ENCODE assay signal across 1 cellular context in the genomic region with DNA sequence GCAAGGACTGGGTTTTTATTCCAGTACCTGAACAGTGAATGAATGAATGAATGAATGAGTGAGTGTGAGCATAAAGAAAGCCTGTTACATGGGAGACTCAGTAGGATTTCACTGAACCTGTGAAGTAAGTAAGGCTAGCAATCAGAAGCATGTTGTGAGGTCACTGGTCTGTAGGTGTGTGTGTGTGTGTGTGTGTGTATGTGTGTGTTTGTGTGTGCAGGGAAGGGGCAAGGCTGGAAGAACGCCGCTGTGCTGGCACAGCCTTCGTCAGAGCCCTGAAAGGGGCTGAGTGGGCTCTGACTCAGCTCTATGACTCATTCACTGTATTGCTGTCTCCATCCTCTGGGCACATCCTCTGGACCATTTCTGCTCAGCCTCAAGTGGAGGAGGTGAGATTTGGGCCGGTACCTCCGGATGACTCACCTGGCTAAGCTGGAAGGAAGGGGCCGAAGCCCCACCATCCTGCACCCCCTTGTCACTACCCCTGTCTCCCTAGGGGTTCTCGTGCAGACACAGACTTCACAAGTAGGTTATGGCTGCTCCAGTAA.
TF ChIP-seq lines count a peak whose summit lies in the region.

No MANE protein-coding gene starts in this region.

TF ChIP-seq in HEK293, 187 proteins besides CTCF, POLR2A, EP300 and RAD21 (continued from another document and continues in another):
- TF ChIP-seq ZNF2 (tag by site-specific recombination; IDR thresholded peaks at IDR 0.05) (peak; percentile 71), EGR2 (tag by site-specific recombination; IDR thresholded peaks at IDR 0.05; ENCODE audit: low read depth) (peak; percentile 70; the same call in 1 of the 2 replicates), ZNF600 (tag by site-specific recombination; IDR thresholded peaks at IDR 0.05) (peak; percentile 100), ZFP69B (tag by site-specific recombination; IDR thresholded peaks at IDR 0.05) (peak; percentile 87), ZSCAN16 (tag by site-specific recombination; IDR thresholded peaks at IDR 0.05) (no peak), MYNN (tag by site-specific recombination; IDR thresholded peaks at IDR 0.05; ENCODE audit: borderline replicate concordance) (no peak; the same call in 1 of the 2 replicates), PRDM1 (tag by site-specific recombination; IDR thresholded peaks at IDR 0.05) (peak; percentile 85), ZNF768 (tag by site-specific recombination; IDR thresholded peaks at IDR 0.05) (no peak), ZNF214 (tag by site-specific recombination; IDR thresholded peaks at IDR 0.05; ENCODE audit: borderline replicate concordance) (no peak), OSR2 (tag by site-specific recombination; IDR thresholded peaks at IDR 0.05) (no peak), ZNF292 (tag by site-specific recombination; IDR thresholded peaks at IDR 0.05; ENCODE audit: borderline replicate concordance, low read depth) (no peak), ZNF76 (tag by site-specific recombination; IDR thresholded peaks at IDR 0.05; ENCODE audit: borderline replicate concordance, low read depth) (no peak), ZBTB21 (tag by site-specific recombination; IDR thresholded peaks at IDR 0.05) (peak; percentile 99), ZNF433 (tag by site-specific recombination; IDR thresholded peaks at IDR 0.05; ENCODE audit: low read depth) (no peak), ZNF621 (tag by site-specific recombination; IDR thresholded peaks at IDR 0.05) (peak; percentile 95), ZNF416 (tag by site-specific recombination; IDR thresholded peaks at IDR 0.05) (peak; percentile 68; the same call in 1 of the 2 replicates), ZNF843 (tag by site-specific recombination; IDR thresholded peaks at IDR 0.05) (peak; percentile 59; the same call in 1 of the 2 replicates), ZBTB8A (tag by site-specific recombination; IDR thresholded peaks at IDR 0.05) (peak; percentile 94), ZNF558 (tag by site-specific recombination; IDR thresholded peaks at IDR 0.05) (peak; percentile 74; the same call in 1 of the 2 replicates), ZNF248 (tag by site-specific recombination; IDR thresholded peaks at IDR 0.05) (0 out of 2 replicates have a peak, but pooled peaks have one; percentile 37), ZNF521 (tag by site-specific recombination; IDR thresholded peaks at IDR 0.05) (no peak), OVOL3 (tag by site-specific recombination; IDR thresholded peaks at IDR 0.05) (no peak), GLIS2 (tag by site-specific recombination; IDR thresholded peaks at IDR 0.05) (no peak; the same call in 1 of the 2 replicates), ZNF404 (tag by site-specific recombination; IDR thresholded peaks at IDR 0.05) (no peak), KLF8 (tag by site-specific recombination; IDR thresholded peaks at IDR 0.05) (peak; percentile 82), ZNF670 (tag by site-specific recombination; IDR thresholded peaks at IDR 0.05; ENCODE audit: low read depth) (no peak), KLF16 (tag by site-specific recombination; IDR thresholded peaks at IDR 0.05) (peak; percentile 73; the same call in 1 of the 2 replicates), ZNF112 (tag by site-specific recombination; IDR thresholded peaks at IDR 0.05) (no peak), ZNF664 (tag by site-specific recombination; IDR thresholded peaks at IDR 0.05) (peak; percentile 96), SP2 (tag by site-specific recombination; IDR thresholded peaks at IDR 0.05) (peak; percentile 20; the same call in 1 of the 2 replicates), KLF10 (tag by site-specific recombination; IDR thresholded peaks at IDR 0.05) (no peak)
- TF ChIP-seq, protein P1, sequence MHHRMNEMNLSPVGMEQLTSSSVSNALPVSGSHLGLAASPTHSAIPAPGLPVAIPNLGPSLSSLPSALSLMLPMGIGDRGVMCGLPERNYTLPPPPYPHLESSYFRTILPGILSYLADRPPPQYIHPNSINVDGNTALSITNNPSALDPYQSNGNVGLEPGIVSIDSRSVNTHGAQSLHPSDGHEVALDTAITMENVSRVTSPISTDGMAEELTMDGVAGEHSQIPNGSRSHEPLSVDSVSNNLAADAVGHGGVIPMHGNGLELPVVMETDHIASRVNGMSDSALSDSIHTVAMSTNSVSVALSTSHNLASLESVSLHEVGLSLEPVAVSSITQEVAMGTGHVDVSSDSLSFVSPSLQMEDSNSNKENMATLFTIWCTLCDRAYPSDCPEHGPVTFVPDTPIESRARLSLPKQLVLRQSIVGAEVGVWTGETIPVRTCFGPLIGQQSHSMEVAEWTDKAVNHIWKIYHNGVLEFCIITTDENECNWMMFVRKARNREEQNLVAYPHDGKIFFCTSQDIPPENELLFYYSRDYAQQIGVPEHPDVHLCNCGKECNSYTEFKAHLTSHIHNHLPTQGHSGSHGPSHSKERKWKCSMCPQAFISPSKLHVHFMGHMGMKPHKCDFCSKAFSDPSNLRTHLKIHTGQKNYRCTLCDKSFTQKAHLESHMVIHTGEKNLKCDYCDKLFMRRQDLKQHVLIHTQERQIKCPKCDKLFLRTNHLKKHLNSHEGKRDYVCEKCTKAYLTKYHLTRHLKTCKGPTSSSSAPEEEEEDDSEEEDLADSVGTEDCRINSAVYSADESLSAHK (tag by site-specific recombination; IDR thresholded peaks at IDR 0.05) = no peak
- TF ChIP-seq, protein P2, sequence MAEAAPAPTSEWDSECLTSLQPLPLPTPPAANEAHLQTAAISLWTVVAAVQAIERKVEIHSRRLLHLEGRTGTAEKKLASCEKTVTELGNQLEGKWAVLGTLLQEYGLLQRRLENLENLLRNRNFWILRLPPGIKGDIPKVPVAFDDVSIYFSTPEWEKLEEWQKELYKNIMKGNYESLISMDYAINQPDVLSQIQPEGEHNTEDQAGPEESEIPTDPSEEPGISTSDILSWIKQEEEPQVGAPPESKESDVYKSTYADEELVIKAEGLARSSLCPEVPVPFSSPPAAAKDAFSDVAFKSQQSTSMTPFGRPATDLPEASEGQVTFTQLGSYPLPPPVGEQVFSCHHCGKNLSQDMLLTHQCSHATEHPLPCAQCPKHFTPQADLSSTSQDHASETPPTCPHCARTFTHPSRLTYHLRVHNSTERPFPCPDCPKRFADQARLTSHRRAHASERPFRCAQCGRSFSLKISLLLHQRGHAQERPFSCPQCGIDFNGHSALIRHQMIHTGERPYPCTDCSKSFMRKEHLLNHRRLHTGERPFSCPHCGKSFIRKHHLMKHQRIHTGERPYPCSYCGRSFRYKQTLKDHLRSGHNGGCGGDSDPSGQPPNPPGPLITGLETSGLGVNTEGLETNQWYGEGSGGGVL (tag by site-specific recombination; IDR thresholded peaks at IDR 0.05) = peak; percentile 91
- TF ChIP-seq, protein P3, sequence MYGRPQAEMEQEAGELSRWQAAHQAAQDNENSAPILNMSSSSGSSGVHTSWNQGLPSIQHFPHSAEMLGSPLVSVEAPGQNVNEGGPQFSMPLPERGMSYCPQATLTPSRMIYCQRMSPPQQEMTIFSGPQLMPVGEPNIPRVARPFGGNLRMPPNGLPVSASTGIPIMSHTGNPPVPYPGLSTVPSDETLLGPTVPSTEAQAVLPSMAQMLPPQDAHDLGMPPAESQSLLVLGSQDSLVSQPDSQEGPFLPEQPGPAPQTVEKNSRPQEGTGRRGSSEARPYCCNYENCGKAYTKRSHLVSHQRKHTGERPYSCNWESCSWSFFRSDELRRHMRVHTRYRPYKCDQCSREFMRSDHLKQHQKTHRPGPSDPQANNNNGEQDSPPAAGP (tag by site-specific recombination; IDR thresholded peaks at IDR 0.05) = peak; percentile 96
- TF ChIP-seq, protein P4, sequence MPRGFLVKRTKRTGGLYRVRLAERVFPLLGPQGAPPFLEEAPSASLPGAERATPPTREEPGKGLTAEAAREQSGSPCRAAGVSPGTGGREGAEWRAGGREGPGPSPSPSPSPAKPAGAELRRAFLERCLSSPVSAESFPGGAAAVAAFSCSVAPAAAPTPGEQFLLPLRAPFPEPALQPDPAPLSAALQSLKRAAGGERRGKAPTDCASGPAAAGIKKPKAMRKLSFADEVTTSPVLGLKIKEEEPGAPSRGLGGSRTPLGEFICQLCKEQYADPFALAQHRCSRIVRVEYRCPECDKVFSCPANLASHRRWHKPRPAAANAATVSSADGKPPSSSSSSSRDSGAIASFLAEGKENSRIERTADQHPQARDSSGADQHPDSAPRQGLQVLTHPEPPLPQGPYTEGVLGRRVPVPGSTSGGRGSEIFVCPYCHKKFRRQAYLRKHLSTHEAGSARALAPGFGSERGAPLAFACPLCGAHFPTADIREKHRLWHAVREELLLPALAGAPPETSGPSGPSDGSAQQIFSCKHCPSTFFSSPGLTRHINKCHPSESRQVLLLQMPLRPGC (tag by site-specific recombination; IDR thresholded peaks at IDR 0.05) = peak; percentile 91
- TF ChIP-seq, protein P5, sequence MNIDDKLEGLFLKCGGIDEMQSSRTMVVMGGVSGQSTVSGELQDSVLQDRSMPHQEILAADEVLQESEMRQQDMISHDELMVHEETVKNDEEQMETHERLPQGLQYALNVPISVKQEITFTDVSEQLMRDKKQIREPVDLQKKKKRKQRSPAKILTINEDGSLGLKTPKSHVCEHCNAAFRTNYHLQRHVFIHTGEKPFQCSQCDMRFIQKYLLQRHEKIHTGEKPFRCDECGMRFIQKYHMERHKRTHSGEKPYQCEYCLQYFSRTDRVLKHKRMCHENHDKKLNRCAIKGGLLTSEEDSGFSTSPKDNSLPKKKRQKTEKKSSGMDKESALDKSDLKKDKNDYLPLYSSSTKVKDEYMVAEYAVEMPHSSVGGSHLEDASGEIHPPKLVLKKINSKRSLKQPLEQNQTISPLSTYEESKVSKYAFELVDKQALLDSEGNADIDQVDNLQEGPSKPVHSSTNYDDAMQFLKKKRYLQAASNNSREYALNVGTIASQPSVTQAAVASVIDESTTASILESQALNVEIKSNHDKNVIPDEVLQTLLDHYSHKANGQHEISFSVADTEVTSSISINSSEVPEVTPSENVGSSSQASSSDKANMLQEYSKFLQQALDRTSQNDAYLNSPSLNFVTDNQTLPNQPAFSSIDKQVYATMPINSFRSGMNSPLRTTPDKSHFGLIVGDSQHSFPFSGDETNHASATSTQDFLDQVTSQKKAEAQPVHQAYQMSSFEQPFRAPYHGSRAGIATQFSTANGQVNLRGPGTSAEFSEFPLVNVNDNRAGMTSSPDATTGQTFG (tag by site-specific recombination; IDR thresholded peaks at IDR 0.05; ENCODE audit: borderline replicate concordance) = peak; percentile 96
- TF ChIP-seq, protein P6, sequence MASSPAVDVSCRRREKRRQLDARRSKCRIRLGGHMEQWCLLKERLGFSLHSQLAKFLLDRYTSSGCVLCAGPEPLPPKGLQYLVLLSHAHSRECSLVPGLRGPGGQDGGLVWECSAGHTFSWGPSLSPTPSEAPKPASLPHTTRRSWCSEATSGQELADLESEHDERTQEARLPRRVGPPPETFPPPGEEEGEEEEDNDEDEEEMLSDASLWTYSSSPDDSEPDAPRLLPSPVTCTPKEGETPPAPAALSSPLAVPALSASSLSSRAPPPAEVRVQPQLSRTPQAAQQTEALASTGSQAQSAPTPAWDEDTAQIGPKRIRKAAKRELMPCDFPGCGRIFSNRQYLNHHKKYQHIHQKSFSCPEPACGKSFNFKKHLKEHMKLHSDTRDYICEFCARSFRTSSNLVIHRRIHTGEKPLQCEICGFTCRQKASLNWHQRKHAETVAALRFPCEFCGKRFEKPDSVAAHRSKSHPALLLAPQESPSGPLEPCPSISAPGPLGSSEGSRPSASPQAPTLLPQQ (tag by site-specific recombination; IDR thresholded peaks at IDR 0.05) = peak; percentile 96
- TF ChIP-seq, protein P7, sequence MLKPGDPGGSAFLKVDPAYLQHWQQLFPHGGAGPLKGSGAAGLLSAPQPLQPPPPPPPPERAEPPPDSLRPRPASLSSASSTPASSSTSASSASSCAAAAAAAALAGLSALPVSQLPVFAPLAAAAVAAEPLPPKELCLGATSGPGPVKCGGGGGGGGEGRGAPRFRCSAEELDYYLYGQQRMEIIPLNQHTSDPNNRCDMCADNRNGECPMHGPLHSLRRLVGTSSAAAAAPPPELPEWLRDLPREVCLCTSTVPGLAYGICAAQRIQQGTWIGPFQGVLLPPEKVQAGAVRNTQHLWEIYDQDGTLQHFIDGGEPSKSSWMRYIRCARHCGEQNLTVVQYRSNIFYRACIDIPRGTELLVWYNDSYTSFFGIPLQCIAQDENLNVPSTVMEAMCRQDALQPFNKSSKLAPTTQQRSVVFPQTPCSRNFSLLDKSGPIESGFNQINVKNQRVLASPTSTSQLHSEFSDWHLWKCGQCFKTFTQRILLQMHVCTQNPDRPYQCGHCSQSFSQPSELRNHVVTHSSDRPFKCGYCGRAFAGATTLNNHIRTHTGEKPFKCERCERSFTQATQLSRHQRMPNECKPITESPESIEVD (tag by site-specific recombination; IDR thresholded peaks at IDR 0.05) = no peak
- TF ChIP-seq, protein P8, sequence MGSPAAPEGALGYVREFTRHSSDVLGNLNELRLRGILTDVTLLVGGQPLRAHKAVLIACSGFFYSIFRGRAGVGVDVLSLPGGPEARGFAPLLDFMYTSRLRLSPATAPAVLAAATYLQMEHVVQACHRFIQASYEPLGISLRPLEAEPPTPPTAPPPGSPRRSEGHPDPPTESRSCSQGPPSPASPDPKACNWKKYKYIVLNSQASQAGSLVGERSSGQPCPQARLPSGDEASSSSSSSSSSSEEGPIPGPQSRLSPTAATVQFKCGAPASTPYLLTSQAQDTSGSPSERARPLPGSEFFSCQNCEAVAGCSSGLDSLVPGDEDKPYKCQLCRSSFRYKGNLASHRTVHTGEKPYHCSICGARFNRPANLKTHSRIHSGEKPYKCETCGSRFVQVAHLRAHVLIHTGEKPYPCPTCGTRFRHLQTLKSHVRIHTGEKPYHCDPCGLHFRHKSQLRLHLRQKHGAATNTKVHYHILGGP (tag by site-specific recombination; IDR thresholded peaks at IDR 0.05) = no peak
- TF ChIP-seq, protein P9, sequence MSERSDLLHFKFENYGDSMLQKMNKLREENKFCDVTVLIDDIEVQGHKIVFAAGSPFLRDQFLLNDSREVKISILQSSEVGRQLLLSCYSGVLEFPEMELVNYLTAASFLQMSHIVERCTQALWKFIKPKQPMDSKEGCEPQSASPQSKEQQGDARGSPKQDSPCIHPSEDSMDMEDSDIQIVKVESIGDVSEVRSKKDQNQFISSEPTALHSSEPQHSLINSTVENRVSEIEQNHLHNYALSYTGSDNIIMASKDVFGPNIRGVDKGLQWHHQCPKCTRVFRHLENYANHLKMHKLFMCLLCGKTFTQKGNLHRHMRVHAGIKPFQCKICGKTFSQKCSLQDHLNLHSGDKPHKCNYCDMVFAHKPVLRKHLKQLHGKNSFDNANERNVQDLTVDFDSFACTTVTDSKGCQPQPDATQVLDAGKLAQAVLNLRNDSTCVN (tag by site-specific recombination; optimal IDR thresholded peaks at IDR 0.05) = no peak
- TF ChIP-seq, protein P10, sequence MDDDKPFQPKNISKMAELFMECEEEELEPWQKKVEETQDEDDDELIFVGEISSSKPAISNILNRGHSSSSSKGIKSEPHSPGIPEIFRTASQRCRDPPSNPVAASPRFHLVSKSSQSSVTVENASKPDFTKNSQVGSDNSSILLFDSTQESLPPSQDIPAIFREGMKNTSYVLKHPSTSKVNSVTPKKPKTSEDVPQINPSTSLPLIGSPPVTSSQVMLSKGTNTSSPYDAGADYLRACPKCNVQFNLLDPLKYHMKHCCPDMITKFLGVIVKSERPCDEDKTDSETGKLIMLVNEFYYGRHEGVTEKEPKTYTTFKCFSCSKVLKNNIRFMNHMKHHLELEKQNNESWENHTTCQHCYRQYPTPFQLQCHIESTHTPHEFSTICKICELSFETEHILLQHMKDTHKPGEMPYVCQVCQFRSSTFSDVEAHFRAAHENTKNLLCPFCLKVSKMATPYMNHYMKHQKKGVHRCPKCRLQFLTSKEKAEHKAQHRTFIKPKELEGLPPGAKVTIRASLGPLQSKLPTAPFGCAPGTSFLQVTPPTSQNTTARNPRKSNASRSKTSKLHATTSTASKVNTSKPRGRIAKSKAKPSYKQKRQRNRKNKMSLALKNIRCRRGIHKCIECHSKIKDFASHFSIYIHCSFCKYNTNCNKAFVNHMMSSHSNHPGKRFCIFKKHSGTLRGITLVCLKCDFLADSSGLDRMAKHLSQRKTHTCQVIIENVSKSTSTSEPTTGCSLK (tag by site-specific recombination; IDR thresholded peaks at IDR 0.05) = no peak
